Comparison of ENCODE assay signal across 16 cellular contexts in the genomic region with DNA sequence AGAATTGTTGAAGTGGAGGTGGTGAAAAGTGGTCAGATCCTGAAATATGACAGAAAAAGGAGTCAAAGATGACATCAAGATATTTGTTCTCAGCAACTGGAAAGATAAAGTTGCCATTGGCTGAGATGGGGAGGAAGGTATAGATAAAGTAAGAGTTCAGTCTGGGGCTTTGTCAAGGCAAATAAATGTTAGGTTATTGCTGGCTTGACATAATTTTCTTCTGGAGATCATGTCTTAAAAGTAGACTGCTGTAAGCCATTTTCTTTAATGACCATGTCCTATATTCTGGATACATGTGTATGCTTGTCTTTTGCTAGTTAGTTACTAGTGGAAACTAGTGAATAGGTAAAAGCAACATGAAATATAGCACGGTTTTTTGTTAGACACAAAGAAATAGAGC.
"Had no signal": no experiment of that assay in that cellular context is flagged by ENCODE, and none has a peak within 500 bp of the region (broad histone marks: within the 10 kb centered on the region; RNA-seq: fewer than 3 reads in every experiment).

No MANE protein-coding gene starts in this region.

- H3K4me3 ChIP-seq: heart right ventricle, neural progenitor cell, testis had no signal

- H3K4me1 ChIP-seq: testis had no signal

- ATAC-seq: activated T-cell treated with anti-CD3 and anti-CD28 coated beads, Interleukin-2, amount 50 U/mL, for 4 hours; heart right ventricle; left colon; naive thymus-derived CD4-positive, alpha-beta T cell; T-cell had no signal

- H3K36me3 ChIP-seq: neural progenitor cell had no signal

- H3K9me3 ChIP-seq: testis had no signal

- FAIRE-seq: astrocyte had no signal

- DNase-seq: activated CD4-positive, alpha-beta T cell treated with anti-CD3 and anti-CD28 coated beads for 1 hour; activated CD8-positive, alpha-beta memory T cell treated with anti-CD3 and anti-CD28 coated beads, Interleukin-2, amount 50 U/mL, for 48 hours; activated naive CD4-positive, alpha-beta T cell; activated T-cell treated with anti-CD3 and anti-CD28 coated beads, Interleukin-2, amount 50 U/mL, for 4 hours; cortex of kidney; heart right ventricle; islet precursor cell; left colon; naive thymus-derived CD4-positive, alpha-beta T cell; retina; stimulated activated CD4-positive, alpha-beta T cell treated with anti-CD3 and anti-CD28 coated beads, Interleukin-4, amount 100 ng/mL, for 1 hour; T-cell; testis had no signal

- H3K27ac ChIP-seq: epithelial cell of prostate, heart right ventricle, neural progenitor cell, testis had no signal

- H3K27me3 ChIP-seq: heart right ventricle, neural progenitor cell, testis had no signal
